In genomic region chr17:31394544-31394943, GRCh38 we compare ENCODE assay signal across 8 cellular contexts. TPM values are rescaled to one million over a fixed set of nuclear protein-coding genes. Genes with fewer than 3 reads are reported as not detected.
DNase-seq lines count a peak whose midpoint lies in the region; ATAC-seq, FAIRE-seq and TF ChIP-seq lines count a peak whose summit lies in the region.

No MANE protein-coding gene starts in this region.

- POLR2A ChIA-PET in A549 (lab: Yijun Ruan, JAX): no interaction called here
- POLR2A ChIA-PET in activated CD8-positive, alpha-beta T cell treated with anti-CD3 and anti-CD28 coated beads for 36 hours (lab: Charles Lee): no interaction called here

- H3K79me1 ChIP-seq in trophoblast cell (ENCODE audit: low read length): no peaks in the 10 kb centered on the region

- H4K91ac ChIP-seq in trophoblast cell (ENCODE audit: low read depth, low read length): no peak overlapping the region

- H3K9ac ChIP-seq in trophoblast cell (ENCODE audit: low read length): no peak overlapping the region

- H3K18ac ChIP-seq in trophoblast cell (ENCODE audit: low read length): no peak overlapping the region

- no peak for TF ChIP-seq RAD21 in A549 (conservative IDR thresholded peaks at IDR 0.05 in 1 of 2, IDR thresholded peaks at IDR 0.05 in 1 of 2)

- peaks cover 5% of the 10 kb centered on the region for H3K4me1 Mint-ChIP-seq in activated CD8-positive, alpha-beta T cell treated with anti-CD3 and anti-CD28 coated beads for 36 hours (ENCODE audit: low read depth)

- no peaks in the 10 kb centered on the region for H3K79me2 ChIP-seq in trophoblast cell (ENCODE audit: control insufficient read depth, insufficient read depth, low read length, poor library complexity)

- DNase-seq in A549 (ENCODE audit: low read depth in 1 of 2, low spot score in 1 of 2) (peak in 1 of 2 experiments; percentile 46), HTR-8/SVneo (ENCODE audit: insufficient read length, low spot score) (peak; percentile 52), foreskin fibroblast (peak; percentile 65 to 87), trophoblast cell (peak; percentile 59 to 89), SHP77 (lab: John Stamatoyannopoulos, UW) (no peak), WERI-Rb-1 (no peak)
- peak; percentile 74 for DNase-seq in activated CD8-positive, alpha-beta T cell treated with anti-CD3 and anti-CD28 coated beads for 36 hours

- CTCF ChIA-PET in A549 (lab: Yijun Ruan, JAX): interaction anchor here (13.2 kb wide), 1 partner anchor 131 kb away, joined by 197 read pairs; no protein-coding TSS in a partner anchor
- CTCF ChIA-PET in activated CD8-positive, alpha-beta T cell treated with anti-CD3 and anti-CD28 coated beads for 36 hours (lab: Charles Lee): interaction anchor here (1.4 kb wide), 1 partner anchor 133 kb away, joined by 3 read pairs; no protein-coding TSS in a partner anchor

- H3K23ac ChIP-seq in trophoblast cell (ENCODE audit: low read length): no peak overlapping the region

- H3K27me3 Mint-ChIP-seq in activated CD8-positive, alpha-beta T cell treated with anti-CD3 and anti-CD28 coated beads for 36 hours: peaks cover 47% of the 10 kb centered on the region

- H3K4me2 ChIP-seq in A549 (no peak overlapping the region), trophoblast cell (ENCODE audit: low read length) (no peak overlapping the region)

- H3K9me3 ChIP-seq in A549 (no peaks in the 10 kb centered on the region), trophoblast cell (ENCODE audit: insufficient read depth, low read depth, low read length) (peaks cover 1% of the 10 kb centered on the region), WERI-Rb-1 (ENCODE audit: severe bottlenecking) (no peaks in the 10 kb centered on the region)

- TF ChIP-seq CTCF in A549 (IDR thresholded peaks at IDR 0.05) (no peak), foreskin fibroblast (IDR thresholded peaks at IDR 0.05; ENCODE audit: low read depth, low read length) (no peak), WERI-Rb-1 (IDR thresholded peaks at IDR 0.05; ENCODE audit: low read depth, low read length) (no peak)
- TF ChIP-seq CTCF in activated CD8-positive, alpha-beta T cell treated with anti-CD3 and anti-CD28 coated beads for 36 hours (IDR thresholded peaks at IDR 0.05): no peak

- no peak for FAIRE-seq in A549 (lab: Jason Lieb, UNC)
- peak; percentile 42 for FAIRE-seq in HTR-8/SVneo (lab: Jason Lieb, UNC)

- H4K8ac ChIP-seq in trophoblast cell (ENCODE audit: low read depth, low read length): no peak overlapping the region

- ATAC-seq in A549: peak; percentile 31 to 36; a peak in 2 of 6 replicates
- peak; percentile 60 for ATAC-seq in activated CD8-positive, alpha-beta T cell treated with anti-CD3 and anti-CD28 coated beads for 36 hours
- no peak for ATAC-seq in HG03139 (IDR thresholded peaks at IDR 0.05; ENCODE audit: unreplicated experiment)

- no peak overlapping the region for H4K12ac ChIP-seq in trophoblast cell (ENCODE audit: low read depth, low read length)

- no peak overlapping the region for H2BK120ac ChIP-seq in trophoblast cell (ENCODE audit: insufficient read depth, low read length, poor library complexity)

- H3K14ac ChIP-seq in trophoblast cell (ENCODE audit: low read length): no peak overlapping the region

- H3K27ac ChIP-seq in A549: no peak overlapping the region
- no peak overlapping the region for H3K27ac ChIP-seq in trophoblast cell (ENCODE audit: low read depth, low read length)
- no peak overlapping the region for H3K27ac ChIP-seq in WERI-Rb-1

- H3K36me3 Mint-ChIP-seq in activated CD8-positive, alpha-beta T cell treated with anti-CD3 and anti-CD28 coated beads for 36 hours (ENCODE audit: low read depth): no peaks in the 10 kb centered on the region

- H3K27me3 ChIP-seq in trophoblast cell (ENCODE audit: insufficient read depth, low read length): peaks cover 22% of the 10 kb centered on the region
- no peaks in the 10 kb centered on the region for H3K27me3 ChIP-seq in WERI-Rb-1 (ENCODE audit: insufficient read depth, low read depth, severe bottlenecking)

- no peak overlapping the region for H2AFZ ChIP-seq in trophoblast cell (ENCODE audit: insufficient read depth, low read length, poor library complexity)

- H3K36me3 ChIP-seq in trophoblast cell (ENCODE audit: control insufficient read depth in 1 of 2, insufficient read depth in 2 of 2, low read length in 2 of 2) (no peaks in the 10 kb centered on the region), WERI-Rb-1 (no peaks in the 10 kb centered on the region; the same call in 1 of the 2 replicates)

- WGBS in A549 (ENCODE audit: missing lambda C conversion rate): 38% methylated on average over 11 of the region's 11 CpGs
- no CpG with 5 or more reads among the region's 11 CpGs for whole genome bisulfite sequencing in trophoblast cell (ENCODE audit: extremely low coverage, insufficient coverage, insufficient read length)

- no peak for TF ChIP-seq POLR2A in A549 (IDR thresholded peaks at IDR 0.05; ENCODE audit: low read length)

- no peaks in the 10 kb centered on the region for H3K9me3 Mint-ChIP-seq in activated CD8-positive, alpha-beta T cell treated with anti-CD3 and anti-CD28 coated beads for 36 hours

- no peak overlapping the region for H3K4ac ChIP-seq in trophoblast cell (ENCODE audit: low read depth, low read length)

- H2AK5ac ChIP-seq in trophoblast cell (ENCODE audit: low read length): no peak overlapping the region

- H3K4me1 ChIP-seq in A549 (no peaks in the 10 kb centered on the region), trophoblast cell (ENCODE audit: control insufficient read depth in 1 of 2, insufficient read depth in 2 of 2, low read length in 2 of 2) (peaks cover 3 to 7% of the 10 kb centered on the region in 2 experiments)

- no peak overlapping the region for H3K4me3 Mint-ChIP-seq in activated CD8-positive, alpha-beta T cell treated with anti-CD3 and anti-CD28 coated beads for 36 hours

- no peak overlapping the region for H2BK12ac ChIP-seq in trophoblast cell (ENCODE audit: low read length)

- H3K27ac Mint-ChIP-seq in activated CD8-positive, alpha-beta T cell treated with anti-CD3 and anti-CD28 coated beads for 36 hours: no peak overlapping the region

- no peak for TF ChIP-seq EP300 in A549 (IDR thresholded peaks at IDR 0.05)

- H2BK5ac ChIP-seq in trophoblast cell (ENCODE audit: low read depth, low read length, poor library complexity): no peak overlapping the region

- no peak overlapping the region for H3K4me3 ChIP-seq in A549
- H3K4me3 ChIP-seq in foreskin fibroblast (ENCODE audit: low read depth in 1 of 2, low read length in 2 of 2): no peak overlapping the region
- H3K4me3 ChIP-seq in trophoblast cell (ENCODE audit: low read depth, low read length): no peak overlapping the region
- H3K4me3 ChIP-seq in WERI-Rb-1 (ENCODE audit: low read depth, low read length): no peak overlapping the region

- intact Hi-C loops in activated CD8-positive, alpha-beta T cell treated with anti-CD3 and anti-CD28 coated beads for 36 hours (cut with micrococcal nuclease): loop anchor here (5.0 kb wide), 1 partner anchor 133 kb away; no protein-coding TSS in a partner anchor

TF ChIP-seq in A549, 52 proteins besides CTCF, POLR2A, EP300 and RAD21:
- TF ChIP-seq RCOR1 (IDR thresholded peaks at IDR 0.05; ENCODE audit: low read depth, low read length): no peak
- peak; percentile 95 for TF ChIP-seq REST (IDR thresholded peaks at IDR 0.05)
- TF ChIP-seq EHMT2 (IDR thresholded peaks at IDR 0.05; ENCODE audit: low read depth): peak; percentile 77

RNA-seq across cellular contexts. Expression of gene RAB11FIP4, which starts 3.1 kb away (rescaled TPM):
- polyA plus RNA-seq in A549 (2011; rRNA removed) (1.9 and 3.5 TPM in 2 replicates), A549 (2017; fragmentation: RNase III; extraction: RNeasy Plus Mini Kit Qiagen cat#74134 plus additional on column Dnase treatment) (1.2 to 1.9 TPM (median 1.3 TPM) in 3 replicates)
- 1.4 TPM in 2 replicates for polyA plus RNA-seq in A549 (2012; cell fraction: cytosol; rRNA removed)
- polyA plus RNA-seq in A549 (2012; cell fraction: nucleus; rRNA removed): 1.2 and 1.3 TPM in 2 replicates
- polyA minus RNA-seq in A549 (2011; rRNA and poly(A)+ RNA removed): 3.2 and 4.1 TPM in 2 replicates
- total RNA-seq in activated CD8-positive, alpha-beta T cell treated with anti-CD3 and anti-CD28 coated beads for 36 hours: 10 to 100 TPM; 38.2 to 39.1 TPM
- 83.8 and 85.8 TPM in 2 replicates for polyA plus RNA-seq in trophoblast cell (2013)

Comparison
In these comparisons a context has a peak if more than half of its experiments do, and no peak if none do; other contexts are left out.
1. DNase-seq: peak in HTR-8/SVneo (single experiment), activated CD8-positive, alpha-beta T cell treated with anti-CD3 and anti-CD28 coated beads for 36 hours (single experiment), foreskin fibroblast (2 of 2) and trophoblast cell (2 of 2); none in SHP77 (0 of 2) and WERI-Rb-1 (single experiment).